In the genomic region with DNA sequence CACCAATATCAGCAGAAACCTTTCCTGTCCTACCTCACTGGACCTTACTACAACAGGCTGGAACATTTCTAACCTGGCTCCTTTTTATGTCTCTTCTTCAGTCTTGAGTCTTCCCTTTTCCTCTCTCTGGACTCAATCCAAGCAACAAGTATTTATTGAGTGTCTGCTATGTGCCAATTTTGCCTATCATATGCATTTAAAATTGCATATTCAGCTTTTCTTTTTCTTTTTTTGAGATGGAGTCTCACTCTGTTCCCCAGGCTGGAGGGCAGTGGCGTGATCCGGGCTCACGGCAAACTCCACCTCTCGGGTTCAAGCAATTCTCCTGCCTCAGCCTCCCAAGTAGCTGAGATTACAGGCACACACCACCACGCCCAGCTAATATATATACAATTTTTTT, we compare ENCODE assay signal across 19 cellular contexts.
DNase-seq lines count a peak whose midpoint lies in the region; ATAC-seq, FAIRE-seq and TF ChIP-seq lines count a peak whose summit lies in the region.
"Had no signal": no experiment of that assay in that cellular context is flagged by ENCODE, and none has a peak within 500 bp of the region (broad histone marks: within the 10 kb centered on the region; RNA-seq: fewer than 3 reads in every experiment).

No MANE protein-coding gene starts in this region.

- no peak overlapping the region for H2AFZ ChIP-seq in HepG2 (ENCODE audit: low read length)

- CTCF ChIA-PET in HepG2 (lab: Yijun Ruan, JAX; ENCODE audit: low intra/inter-chr PET ratio, low total read pairs): no interaction called here

- H3K9me3 ChIP-seq in HepG2 (ENCODE audit: low read length) (no peaks in the 10 kb centered on the region), right lobe of liver (no peaks in the 10 kb centered on the region), WERI-Rb-1 (ENCODE audit: severe bottlenecking) (peaks cover 3% of the 10 kb centered on the region)
- H3K9me3 ChIP-seq: BE2C had no signal

- 63% methylated on average over 5 of the region's 5 CpGs for WGBS in HepG2 (ENCODE audit: low lambda C conversion rate)
- WGBS in right lobe of liver (ENCODE audit: insufficient coverage, low coverage, low lambda C conversion rate, missing lambda C conversion rate): 100% methylated on average over 2 of the region's 5 CpGs

- POLR2A ChIA-PET in HepG2 (lab: Yijun Ruan, JAX): no interaction called here

- TF ChIP-seq RAD21 in HepG2 (CRISPR knock-in tag; IDR thresholded peaks at IDR 0.05): no peak

- intact Hi-C loops in HepG2 (cut with micrococcal nuclease; ENCODE audit: unreplicated experiment) (loop anchor here (5.0 kb wide), 1 partner anchor 123 kb away; no protein-coding TSS in a partner anchor), right lobe of liver (cut with DNase I) (no loop called here)

- H3K27me3 ChIP-seq in HepG2 (ENCODE audit: control insufficient read depth in 1 of 2, insufficient read depth in 2 of 2, low read length in 2 of 2) (no peaks in the 10 kb centered on the region; a peak in 1 of 5 replicates), right lobe of liver (no peaks in the 10 kb centered on the region), WERI-Rb-1 (ENCODE audit: insufficient read depth, low read depth, severe bottlenecking) (no peaks in the 10 kb centered on the region)
- H3K27me3 ChIP-seq: BLaER1 had no signal

- no peak for TF ChIP-seq POLR2A in HepG2 (IDR thresholded peaks at IDR 0.05; ENCODE audit: insufficient read depth in 1 of 2, low read depth in 2 of 2, low read length in 2 of 2)
- no peak for TF ChIP-seq POLR2A in right lobe of liver (IDR thresholded peaks at IDR 0.05)

- no peaks in the 10 kb centered on the region for H4K20me1 ChIP-seq in HepG2 (ENCODE audit: insufficient read depth, low read length)
- H4K20me1 ChIP-seq: BLaER1 had no signal

- FAIRE-seq in HepG2 (lab: Jason Lieb, UNC): no peak
- FAIRE-seq: G401.6, GM12891, GM19239 had no signal

- ATAC-seq in HepG2 (no peak), right lobe of liver (no peak)

- H3K4me1 ChIP-seq in HepG2 (ENCODE audit: insufficient read depth, low read length) (no peaks in the 10 kb centered on the region), right lobe of liver (no peaks in the 10 kb centered on the region)
- H3K4me1 ChIP-seq: BE2C had no signal

- no peak overlapping the region for H3K4me2 ChIP-seq in HepG2 (ENCODE audit: low read depth, low read length)
- H3K4me2 ChIP-seq: BLaER1 had no signal

- no peak overlapping the region for H3K27ac ChIP-seq in HepG2 (ENCODE audit: extremely low read length, insufficient read depth, low read length)
- H3K27ac ChIP-seq in right lobe of liver: no peak overlapping the region
- H3K27ac ChIP-seq in WERI-Rb-1: peak overlapping the region; percentile 14; the same call in 1 of the 2 replicates
- H3K27ac ChIP-seq: 22Rv1, BLaER1 had no signal

- TF ChIP-seq EP300 in HepG2 (IDR thresholded peaks at IDR 0.05; ENCODE audit: low read depth in 2 of 2, low read length in 2 of 2) (no peak), HepG2 (CRISPR knock-in tag; IDR thresholded peaks at IDR 0.05; ENCODE audit: borderline replicate concordance) (no peak)

- no peak overlapping the region for H3K9ac ChIP-seq in HepG2 (ENCODE audit: insufficient read depth, low read depth, low read length)
- H3K9ac ChIP-seq: BLaER1 had no signal

- TF ChIP-seq CTCF in HepG2 (CRISPR knock-in tag; IDR thresholded peaks at IDR 0.05) (no peak), right lobe of liver (IDR thresholded peaks at IDR 0.05) (no peak), WERI-Rb-1 (IDR thresholded peaks at IDR 0.05; ENCODE audit: low read depth, low read length) (no peak)

- H3K4me3 ChIP-seq in HepG2 (replicated peaks in 1 of 3; ENCODE audit: insufficient read depth in 1 of 3, low read depth in 2 of 3, low read length in 3 of 3) (no peak overlapping the region), right lobe of liver (no peak overlapping the region), WERI-Rb-1 (ENCODE audit: low read depth, low read length) (no peak overlapping the region)
- H3K4me3 ChIP-seq: BLaER1 had no signal

- no peaks in the 10 kb centered on the region for H3K79me2 ChIP-seq in HepG2 (ENCODE audit: insufficient read depth, low read length)

- no TSS peak for BruUV-seq in HepG2 (replicated peaks; lab: Mats Ljungman, UMichigan)

- in situ Hi-C loops in HepG2 (cut with HindIII; ENCODE audit: extremely low pct_ligation_motif_present, low pct_unique_long_range_greater_than_20kb): no loop called here

- DNase-seq in HepG2 (ENCODE audit: low spot score) (no peak), right lobe of liver (no peak), WERI-Rb-1 (no peak), DMS 273 (lab: John Stamatoyannopoulos, UW; ENCODE audit: unreplicated experiment) (no peak), T-helper 2 cell (no peak)
- DNase-seq: ACHN; BE2C; C1 segment of cervical spinal cord; CD4-positive, alpha-beta memory T cell; CD4-positive, CD25-positive, alpha-beta regulatory T cell; CD8-positive, alpha-beta memory T cell; COR-L47; DMS79 treated with DMSO at 0.1 percent for 48 hours; GF-D8 had no signal

- H3K36me3 ChIP-seq in HepG2 (replicated peaks in 1 of 2; ENCODE audit: control insufficient read depth in 1 of 2, insufficient read depth in 2 of 2, low read length in 2 of 2): no peaks in the 10 kb centered on the region
- no peaks in the 10 kb centered on the region for H3K36me3 ChIP-seq in right lobe of liver
- H3K36me3 ChIP-seq in WERI-Rb-1: no peaks in the 10 kb centered on the region
- H3K36me3 ChIP-seq: BE2C, BLaER1 had no signal

TF ChIP-seq in HepG2, 621 proteins besides CTCF, POLR2A, EP300 and RAD21:
- no peak for TF ChIP-seq JUND (CRISPR knock-in tag; IDR thresholded peaks at IDR 0.05)
- TF ChIP-seq ZFP36L1 (CRISPR knock-in tag; IDR thresholded peaks at IDR 0.05): no peak
- no peak for TF ChIP-seq NR2F2 (IDR thresholded peaks at IDR 0.05; ENCODE audit: borderline replicate concordance, low read depth)
- no peak for TF ChIP-seq ZNF230 (CRISPR knock-in tag; IDR thresholded peaks at IDR 0.05)
- TF ChIP-seq, protein P1, sequence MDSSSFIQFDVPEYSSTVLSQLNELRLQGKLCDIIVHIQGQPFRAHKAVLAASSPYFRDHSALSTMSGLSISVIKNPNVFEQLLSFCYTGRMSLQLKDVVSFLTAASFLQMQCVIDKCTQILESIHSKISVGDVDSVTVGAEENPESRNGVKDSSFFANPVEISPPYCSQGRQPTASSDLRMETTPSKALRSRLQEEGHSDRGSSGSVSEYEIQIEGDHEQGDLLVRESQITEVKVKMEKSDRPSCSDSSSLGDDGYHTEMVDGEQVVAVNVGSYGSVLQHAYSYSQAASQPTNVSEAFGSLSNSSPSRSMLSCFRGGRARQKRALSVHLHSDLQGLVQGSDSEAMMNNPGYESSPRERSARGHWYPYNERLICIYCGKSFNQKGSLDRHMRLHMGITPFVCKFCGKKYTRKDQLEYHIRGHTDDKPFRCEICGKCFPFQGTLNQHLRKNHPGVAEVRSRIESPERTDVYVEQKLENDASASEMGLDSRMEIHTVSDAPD (CRISPR knock-in tag; IDR thresholded peaks at IDR 0.05): no peak
- peak; percentile 42 for TF ChIP-seq MAFF (IDR thresholded peaks at IDR 0.05; ENCODE audit: low read depth, low read length)
- TF ChIP-seq AHR (CRISPR knock-in tag; IDR thresholded peaks at IDR 0.05): no peak
- no peak for TF ChIP-seq SSRP1 (CRISPR knock-in tag; IDR thresholded peaks at IDR 0.05)
- peak; percentile 32 to 62; a peak in 3 of 4 replicates for TF ChIP-seq MAFK (conservative IDR thresholded peaks at IDR 0.05 in 1 of 2, IDR thresholded peaks at IDR 0.05 in 1 of 2; ENCODE audit: low read length in 2 of 2)
